In genomic region chr15:83248151-83248851, GRCh38 we compare ENCODE assay signal across 8 cellular contexts. TPM values are rescaled to one million over a fixed set of nuclear protein-coding genes. Genes with fewer than 3 reads are reported as not detected.
A peak's percentile ranks its signal among the peaks of the same experiment; 100 is the strongest.
DNase-seq lines count a peak whose midpoint lies in the region; ATAC-seq and TF ChIP-seq lines count a peak whose summit lies in the region.

No MANE protein-coding gene starts in this region.

- DNase-seq in activated naive CD8-positive, alpha-beta T cell treated with anti-CD3 and anti-CD28 coated beads for 36 hours: peak; percentile 5
- DNase-seq in activated naive CD8-positive, alpha-beta T cell treated with anti-CD3 and anti-CD28 coated beads, Interleukin-2, amount 50 U/mL, for 24 hours: no peak
- peak; percentile 62 for DNase-seq in Jurkat, Clone E6-1 (ENCODE audit: low read depth, low spot score)
- DNase-seq in RWPE1 (ENCODE audit: low spot score) (peak; percentile 39), endodermal cell (peak; percentile 70), midbrain (lab: John Stamatoyannopoulos, UW) (peak; percentile 80)

- H3K4me1 ChIP-seq in endodermal cell (ENCODE audit: control insufficient read depth, insufficient read depth, low read length): no peaks in the 10 kb centered on the region

- CTCF ChIA-PET in RWPE1 (lab: Yijun Ruan, JAX): interaction anchor here (0.6 to 4.2 kb wide), 28 partner anchors 9 to 735 kb away, joined by 3 to 67 read pairs (median 4); partner anchors contain the start of gene SH3GL3

- H3K4me3 ChIP-seq in Jurkat, Clone E6-1 (ENCODE audit: low read length): no peak overlapping the region
- H3K4me3 ChIP-seq in endodermal cell (ENCODE audit: low read length): no peak overlapping the region

- peaks cover 47% of the 10 kb centered on the region for H3K27me3 Mint-ChIP-seq in activated naive CD8-positive, alpha-beta T cell treated with anti-CD3 and anti-CD28 coated beads for 36 hours
- H3K27me3 Mint-ChIP-seq in activated naive CD8-positive, alpha-beta T cell treated with anti-CD3 and anti-CD28 coated beads, Interleukin-2, amount 50 U/mL, for 24 hours: peaks cover 35% of the 10 kb centered on the region
- peaks cover 36% of the 10 kb centered on the region for H3K27me3 Mint-ChIP-seq in endodermal cell (ENCODE audit: insufficient read depth)

- H3K9me3 Mint-ChIP-seq in activated naive CD8-positive, alpha-beta T cell treated with anti-CD3 and anti-CD28 coated beads for 36 hours: peaks cover 1% of the 10 kb centered on the region
- peaks cover 5% of the 10 kb centered on the region for H3K9me3 Mint-ChIP-seq in activated naive CD8-positive, alpha-beta T cell treated with anti-CD3 and anti-CD28 coated beads, Interleukin-2, amount 50 U/mL, for 24 hours
- no peaks in the 10 kb centered on the region for H3K9me3 Mint-ChIP-seq in endodermal cell

- H3K36me3 ChIP-seq in endodermal cell (ENCODE audit: control insufficient read depth, insufficient read depth, low read length): no peaks in the 10 kb centered on the region

- H3K27ac ChIP-seq in RWPE1 (no peak overlapping the region), endodermal cell (ENCODE audit: low read depth, low read length) (no peak overlapping the region)

- H3K9ac ChIP-seq in endodermal cell (ENCODE audit: extremely low read depth, low read length, poor library complexity, severe bottlenecking): no peak overlapping the region

- no peaks in the 10 kb centered on the region for H3K36me3 Mint-ChIP-seq in activated naive CD8-positive, alpha-beta T cell treated with anti-CD3 and anti-CD28 coated beads for 36 hours
- no peaks in the 10 kb centered on the region for H3K36me3 Mint-ChIP-seq in activated naive CD8-positive, alpha-beta T cell treated with anti-CD3 and anti-CD28 coated beads, Interleukin-2, amount 50 U/mL, for 24 hours (ENCODE audit: low read depth)
- no peaks in the 10 kb centered on the region for H3K36me3 Mint-ChIP-seq in endodermal cell (ENCODE audit: low read depth)

- no peaks in the 10 kb centered on the region for H3K9me3 ChIP-seq in endodermal cell (ENCODE audit: control insufficient read depth, low read length)

- H3K4me1 Mint-ChIP-seq in activated naive CD8-positive, alpha-beta T cell treated with anti-CD3 and anti-CD28 coated beads for 36 hours: no peaks in the 10 kb centered on the region
- H3K4me1 Mint-ChIP-seq in activated naive CD8-positive, alpha-beta T cell treated with anti-CD3 and anti-CD28 coated beads, Interleukin-2, amount 50 U/mL, for 24 hours: no peaks in the 10 kb centered on the region
- no peaks in the 10 kb centered on the region for H3K4me1 Mint-ChIP-seq in endodermal cell

- POLR2A ChIA-PET in RWPE1 (lab: Yijun Ruan, JAX; ENCODE audit: low non-redundant PET): interaction anchor here (0.9 kb wide), 1 partner anchor 188 kb away, joined by 4 read pairs; no protein-coding TSS in a partner anchor

- TF ChIP-seq CTCF in RWPE1 (conservative IDR thresholded peaks at IDR 0.05; ENCODE audit: low read depth) (peak; percentile 97), endodermal cell (conservative IDR thresholded peaks at IDR 0.05) (peak; percentile 97)

- ATAC-seq in activated naive CD8-positive, alpha-beta T cell treated with anti-CD3 and anti-CD28 coated beads, Interleukin-2, amount 50 U/mL, for 24 hours: no peak
- ATAC-seq in HG03439 (IDR thresholded peaks at IDR 0.05; ENCODE audit: unreplicated experiment): no peak
- ATAC-seq in HG02759 (IDR thresholded peaks at IDR 0.05; ENCODE audit: unreplicated experiment): no peak

- no peak overlapping the region for H3K27ac Mint-ChIP-seq in activated naive CD8-positive, alpha-beta T cell treated with anti-CD3 and anti-CD28 coated beads for 36 hours
- no peak overlapping the region for H3K27ac Mint-ChIP-seq in activated naive CD8-positive, alpha-beta T cell treated with anti-CD3 and anti-CD28 coated beads, Interleukin-2, amount 50 U/mL, for 24 hours
- H3K27ac Mint-ChIP-seq in endodermal cell: no peak overlapping the region

- H3K27me3 ChIP-seq in endodermal cell (ENCODE audit: control insufficient read depth, insufficient read depth, low read length, poor library complexity, severe bottlenecking): peaks cover 19% of the 10 kb centered on the region

- WGBS in endodermal cell (ENCODE audit: insufficient coverage in 1 of 2, insufficient read length in 1 of 2), 2 experiments: 57 to 61% methylated on average over 8 to 10 of the region's 10 CpGs

- no peak overlapping the region for H3K4me3 Mint-ChIP-seq in activated naive CD8-positive, alpha-beta T cell treated with anti-CD3 and anti-CD28 coated beads for 36 hours
- no peak overlapping the region for H3K4me3 Mint-ChIP-seq in activated naive CD8-positive, alpha-beta T cell treated with anti-CD3 and anti-CD28 coated beads, Interleukin-2, amount 50 U/mL, for 24 hours
- no peak overlapping the region for H3K4me3 Mint-ChIP-seq in endodermal cell

RNA-seq across cellular contexts. Expression of gene BNC1, which starts 36.2 kb away (rescaled TPM):
- not detected for total RNA-seq in activated naive CD8-positive, alpha-beta T cell treated with anti-CD3 and anti-CD28 coated beads for 36 hours
- not detected for polyA plus RNA-seq in Jurkat, Clone E6-1 (2012; ENCODE audit: insufficient read depth, insufficient read length)
- total RNA-seq in endodermal cell: not detected
- 0.32 TPM for polyA plus RNA-seq in endodermal cell (2013, experiment 1 of 2)
- polyA plus RNA-seq in endodermal cell (2013, experiment 2 of 2): 0.41 TPM

RNA-seq across cellular contexts. Expression of gene HDGFL3, which starts 40.7 kb away (rescaled TPM):
- 10 to 100 TPM; 13.7 to 14.1 TPM for total RNA-seq in activated naive CD8-positive, alpha-beta T cell treated with anti-CD3 and anti-CD28 coated beads for 36 hours
- 67.0 TPM for polyA plus RNA-seq in Jurkat, Clone E6-1 (2012; ENCODE audit: insufficient read depth, insufficient read length)
- 100 to 1,000 TPM; 123 TPM for total RNA-seq in endodermal cell
- polyA plus RNA-seq in endodermal cell (2013, experiment 1 of 2): 63.1 TPM
- 68.3 TPM for polyA plus RNA-seq in endodermal cell (2013, experiment 2 of 2)

Comparison
In these comparisons a context has a peak if more than half of its experiments do, and no peak if none do; other contexts are left out.
1. RNA of gene HDGFL3, which starts 40.7 kb away (total RNA-seq): 123 TPM in endodermal cell; 13.7 to 14.1 TPM in activated naive CD8-positive, alpha-beta T cell treated with anti-CD3 and anti-CD28 coated beads for 36 hours; every median in the first group is over 4 times any median in the second.